In the genomic region with DNA sequence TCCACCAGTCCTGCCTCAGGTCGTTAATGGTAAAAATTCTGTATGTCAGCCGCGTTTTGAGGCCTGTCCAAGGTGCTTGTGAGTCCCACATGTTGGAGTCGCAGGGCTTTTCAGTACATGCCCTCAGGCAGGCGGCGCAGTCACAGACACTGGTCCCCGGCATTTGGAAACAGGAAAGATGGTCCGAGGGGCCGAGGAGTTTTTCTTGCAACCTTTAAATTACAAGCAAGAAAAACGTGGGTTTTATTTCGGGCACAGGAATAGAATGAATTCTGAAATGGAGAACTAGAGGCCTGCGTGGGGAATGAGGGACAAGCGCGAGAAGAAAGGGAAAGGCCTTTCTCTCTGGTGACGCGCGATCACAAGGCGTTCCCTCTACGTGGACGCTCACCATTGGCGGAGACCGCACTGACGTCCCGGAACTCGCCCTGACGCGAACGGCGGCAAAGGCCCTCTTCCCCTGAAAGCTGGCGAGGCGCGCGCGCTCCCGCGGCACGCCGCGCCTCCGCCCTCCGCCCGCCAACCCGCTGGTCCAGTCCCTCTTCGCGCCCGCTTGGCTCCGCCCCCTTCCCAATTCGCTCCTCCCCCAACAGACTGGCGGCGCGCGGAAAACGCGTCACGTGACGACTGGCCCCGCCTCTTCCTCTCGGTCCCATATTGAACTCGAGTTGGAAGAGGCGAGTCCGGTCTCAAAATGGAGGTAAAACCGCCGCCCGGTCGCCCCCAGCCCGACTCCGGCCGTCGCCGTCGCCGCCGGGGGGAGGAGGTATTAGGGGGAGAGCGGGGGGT, we compare ENCODE assay signal across 8 cellular contexts. TPM values are rescaled to one million over a fixed set of nuclear protein-coding genes. Genes with fewer than 3 reads are reported as not detected.
A peak's percentile ranks its signal among the peaks of the same experiment; 100 is the strongest.
DNase-seq lines count a peak whose midpoint lies in the region; FAIRE-seq and TF ChIP-seq lines count a peak whose summit lies in the region.

A gene (plus strand): TSS at position 689 of the 789 bp plus-strand sequence. CDS start 6 bp downstream, at position 695.

- no peak within 1 kb of the TSS for H2BK120ac ChIP-seq in neuronal stem cell (ENCODE audit: low read depth, low read length)

- no peak for FAIRE-seq in frontal cortex (lab: Jason Lieb, UNC)

- no peak within 1 kb of the TSS for H3K14ac ChIP-seq in neuronal stem cell (ENCODE audit: low read length)

- peak within 1 kb of the TSS; percentile 97 for H3K27ac ChIP-seq in neuronal stem cell (replicated peaks; ENCODE audit: low read length)

- WGBS in neuronal stem cell (ENCODE audit: extremely low coverage in 2 of 2, insufficient read length in 2 of 2, insufficient replicate concordance in 1 of 2), 2 donors, result no CpG with 5 or more reads among the region's 74 CpGs

- H3K23ac ChIP-seq in neuronal stem cell (ENCODE audit: low read depth, low read length, poor library complexity), result peak within 1 kb of the TSS; percentile 80

- H3K9me3 ChIP-seq in neuronal stem cell (replicated peaks in 1 of 2; ENCODE audit: control insufficient read depth in 2 of 2, insufficient read depth in 1 of 2, low read depth in 1 of 2, low read length in 2 of 2), result no peaks in the 10 kb centered on the region

- peaks cover under 1% of the 10 kb centered on the region for H3K79me1 ChIP-seq in neuronal stem cell (ENCODE audit: low read depth, low read length)

- no peaks in the 10 kb centered on the region for H3K27me3 Mint-ChIP-seq in activated naive CD4-positive, alpha-beta T cell treated with anti-CD3 and anti-CD28 coated beads for 36 hours (ENCODE audit: low read depth)

- peaks cover 6 to 38% of the 10 kb centered on the region in 2 donors for H3K36me3 ChIP-seq in neuronal stem cell (replicated peaks in 1 of 2; ENCODE audit: control insufficient read depth in 2 of 2, insufficient read depth in 2 of 2, low read length in 2 of 2)

- intact Hi-C loops in activated naive CD4-positive, alpha-beta T cell treated with anti-CD3 and anti-CD28 coated beads for 36 hours (cut with micrococcal nuclease), result loop anchor here (1.0 to 5.0 kb wide), 10 partner anchors 40 to 1239 kb away; a partner anchor contains a TSS

- peak within 1 kb of the TSS; percentile 88 for H2BK5ac ChIP-seq in neuronal stem cell (ENCODE audit: low read length)

- H3K4me3 ChIP-seq in HFF-Myc (replicated peaks; ENCODE audit: low read depth, low read length) (peak within 1 kb of the TSS; percentile 93), neuronal stem cell (ENCODE audit: low read length in 2 of 2) (peak within 1 kb of the TSS; percentile 69 to 85)

- peak within 1 kb of the TSS; percentile 97 for H3K9ac ChIP-seq in neuronal stem cell (ENCODE audit: low read depth, low read length, poor library complexity)

- peaks cover 43% of the 10 kb centered on the region for H3K4me1 Mint-ChIP-seq in activated naive CD4-positive, alpha-beta T cell treated with anti-CD3 and anti-CD28 coated beads for 36 hours (ENCODE audit: low read depth)

- no peak within 1 kb of the TSS for H4K91ac ChIP-seq in neuronal stem cell (ENCODE audit: low read depth, low read length, poor library complexity)

- H3K18ac ChIP-seq in neuronal stem cell (ENCODE audit: low read length), result peak within 1 kb of the TSS; percentile 99

- peaks cover 0 to 1% of the 10 kb centered on the region in 2 donors for H3K4me1 ChIP-seq in neuronal stem cell (ENCODE audit: control insufficient read depth in 2 of 2, insufficient read depth in 1 of 2, low read depth in 1 of 2, low read length in 2 of 2)

- H2AK5ac ChIP-seq in neuronal stem cell (ENCODE audit: low read depth, low read length), result peak within 1 kb of the TSS; percentile 83

- peaks cover 53% of the 10 kb centered on the region for H3K36me3 Mint-ChIP-seq in activated naive CD4-positive, alpha-beta T cell treated with anti-CD3 and anti-CD28 coated beads for 36 hours (ENCODE audit: low read depth)

- H2BK12ac ChIP-seq in neuronal stem cell (ENCODE audit: low read length), result no peak within 1 kb of the TSS

- H3K9me3 Mint-ChIP-seq in activated naive CD4-positive, alpha-beta T cell treated with anti-CD3 and anti-CD28 coated beads for 36 hours, result no peaks in the 10 kb centered on the region

- no peaks in the 10 kb centered on the region for H3K27me3 ChIP-seq in neuronal stem cell (ENCODE audit: control insufficient read depth in 3 of 3, insufficient read depth in 3 of 3, low read depth in 1 of 3, low read length in 3 of 3)

- peak within 1 kb of the TSS; percentile 89 for H4K8ac ChIP-seq in neuronal stem cell (ENCODE audit: low read depth, low read length)

- H3K4ac ChIP-seq in neuronal stem cell (ENCODE audit: low read length), result peak within 1 kb of the TSS; percentile 97

- H2BK15ac ChIP-seq in neuronal stem cell (ENCODE audit: low read length), result no peak within 1 kb of the TSS

- DNase-seq in GM04504 (ENCODE audit: low read depth), result peak; percentile 98
- peak; percentile 94 for DNase-seq in HFF-Myc (ENCODE audit: extremely low read depth, low read depth)
- DNase-seq in NAMALWA (ENCODE audit: low spot score), result peak; percentile 99
- DNase-seq in SK-N-DZ (ENCODE audit: low spot score), result peak; percentile 99
- peak; percentile 99 for DNase-seq in activated naive CD4-positive, alpha-beta T cell treated with anti-CD3 and anti-CD28 coated beads for 36 hours
- peak; percentile 98 for DNase-seq in frontal cortex (ENCODE audit: low spot score in 2 of 2)
- peak; percentile 99 for DNase-seq in neuronal stem cell (ENCODE audit: low spot score)

- CTCF ChIA-PET in activated naive CD4-positive, alpha-beta T cell treated with anti-CD3 and anti-CD28 coated beads for 36 hours (lab: Charles Lee), result interaction anchor here (0.8 to 1.6 kb wide), 4 partner anchors 48 to 64 kb away, joined by 4 to 6 read pairs (median 5); no protein-coding TSS in a partner anchor

- peak within 1 kb of the TSS; percentile 71 for H3K4me2 ChIP-seq in neuronal stem cell (ENCODE audit: insufficient read depth, low read length, poor library complexity, severe bottlenecking)

- peak within 1 kb of the TSS; percentile 100 for H3K27ac Mint-ChIP-seq in activated naive CD4-positive, alpha-beta T cell treated with anti-CD3 and anti-CD28 coated beads for 36 hours

- peak within 1 kb of the TSS; percentile 88 for H2AFZ ChIP-seq in neuronal stem cell (ENCODE audit: low read length)

- peak; percentile 11 for TF ChIP-seq CTCF in HFF-Myc (IDR thresholded peaks at IDR 0.05; ENCODE audit: low read depth, low read length, missing control alignments)
- TF ChIP-seq CTCF in subcutaneous adipose tissue (IDR thresholded peaks at IDR 0.05; ENCODE audit: low read depth), result no peak

- H3K4me3 Mint-ChIP-seq in activated naive CD4-positive, alpha-beta T cell treated with anti-CD3 and anti-CD28 coated beads for 36 hours, result peak within 1 kb of the TSS; percentile 97

RNA-seq across cellular contexts. Expression of the gene that starts here (rescaled TPM):
- polyA plus RNA-seq in SK-N-DZ (2014; cell fraction: cytosol; rRNA removed), result 86.1 and 98.5 TPM in 2 replicates
- polyA plus RNA-seq in SK-N-DZ (2014; cell fraction: nucleus; rRNA removed), result 72.0 and 185 TPM in 2 replicates
- total RNA-seq in activated naive CD4-positive, alpha-beta T cell treated with anti-CD3 and anti-CD28 coated beads for 36 hours, result 100 to 1,000 TPM; 312 to 340 TPM
- 63.2 TPM for total RNA-seq in frontal cortex
- 314 TPM for polyA plus RNA-seq in neuronal stem cell (2013, experiment 1 of 2)
- polyA plus RNA-seq in neuronal stem cell (2013, experiment 2 of 2), result 322 TPM
- total RNA-seq in subcutaneous adipose tissue, result 100 to 1,000 TPM in 1 of 4 donors, 10 to 100 TPM in 3; 48.6 to 104 (median 64.7) TPM

Comparison
In these comparisons a context has a peak if more than half of its experiments do, and no peak if none do; other contexts are left out.
1. Peak in every context shown above with its lines: DNase-seq, H3K4me3 ChIP-seq and H3K27ac ChIP-seq.